1 cellular context compared by ENCODE assay signal in genomic region chr17:59155439-59156177, GRCh38.
TF ChIP-seq lines count a peak whose summit lies in the region.

TSS of gene PRR11 (plus strand) at chr17:59155746. CDS start at chr17:59169753, 14,007 bp downstream.

TF ChIP-seq in K562, 482 proteins besides CTCF, POLR2A, EP300 and RAD21 (continued from another document and continues in another):
- TF ChIP-seq MGA (IDR thresholded peaks at IDR 0.05) (peak; percentile 15; the same call in 1 of the 2 replicates), TAF9B (IDR thresholded peaks at IDR 0.05; ENCODE audit: partially characterized antibody) (peak; percentile 58), RBFOX2 (IDR thresholded peaks at IDR 0.05; ENCODE audit: low read depth, low read length) (no peak), ZNF444 (CRISPR knock-in tag; IDR thresholded peaks at IDR 0.05) (no peak), E2F3 (CRISPR knock-in tag; IDR thresholded peaks at IDR 0.05) (peak; percentile 67), SRSF9 (IDR thresholded peaks at IDR 0.05; ENCODE audit: borderline replicate concordance, low read depth, low read length) (no peak), KLF1 (tag; IDR thresholded peaks at IDR 0.05) (no peak), SMARCC2 (IDR thresholded peaks at IDR 0.05; ENCODE audit: low read depth) (peak; percentile 46; the same call in 1 of the 2 replicates), POLR2B (IDR thresholded peaks at IDR 0.05; ENCODE audit: low read depth, partially characterized antibody) (peak; percentile 80), MEF2A (IDR thresholded peaks at IDR 0.05; ENCODE audit: control insufficient read depth, low read depth, low read length) (no peak), PRDM10 (IDR thresholded peaks at IDR 0.05; ENCODE audit: partially characterized antibody) (peak; percentile 80), TBP (optimal IDR thresholded peaks at IDR 0.05; ENCODE audit: low read depth, low read length) (peak; percentile 78), ZBTB5 (IDR thresholded peaks at IDR 0.05) (peak; percentile 92; the same call in 1 of the 2 replicates), HNRNPLL (IDR thresholded peaks at IDR 0.05; ENCODE audit: low read depth, low read length, poor library complexity, severe bottlenecking) (peak; percentile 42), ATF4 (CRISPR knock-in tag; IDR thresholded peaks at IDR 0.05) (no peak), MNT (conservative IDR thresholded peaks at IDR 0.05) (peak in 1 of 2 experiments; percentile 71; a peak in 2 of 4 replicates), CBX2 (IDR thresholded peaks at IDR 0.05; ENCODE audit: insufficient read depth, low read length, poor library complexity, severe bottlenecking) (no peak), E2F6 (IDR thresholded peaks at IDR 0.05; ENCODE audit: borderline replicate concordance in 1 of 2, extremely low read depth in 1 of 2, insufficient read depth in 1 of 2, insufficient read length in 1 of 2, low read depth in 1 of 2, low read length in 1 of 2, poor library complexity in 1 of 2, severe bottlenecking in 1 of 2) (peak; percentile 35 to 42), ZNF23 (CRISPR knock-in tag; IDR thresholded peaks at IDR 0.05) (no peak), YY1 (IDR thresholded peaks at IDR 0.05; ENCODE audit: borderline replicate concordance in 1 of 3, control insufficient read depth in 1 of 3, extremely low read depth in 1 of 3, insufficient read depth in 3 of 3, insufficient read length in 1 of 3, insufficient replicate concordance in 2 of 3, low read depth in 1 of 3, low read length in 2 of 3) (peak in 1 of 3 experiments; percentile 77), CBFA2T3 (IDR thresholded peaks at IDR 0.05) (peak; percentile 66), ZNF398 (CRISPR knock-in tag; IDR thresholded peaks at IDR 0.05) (no peak), WHSC1 (IDR thresholded peaks at IDR 0.05; ENCODE audit: low read length) (no peak), THRB (CRISPR knock-in tag; conservative IDR thresholded peaks at IDR 0.05) (0 out of 2 replicates have a peak, but pooled peaks have one; percentile 18)
